In genomic region chrX:39030636-39031035, GRCh38 we compare ENCODE assay signal across 29 cellular contexts.
"Had no signal": no experiment of that assay in that cellular context is flagged by ENCODE, and none has a peak within 500 bp of the region (broad histone marks: within the 10 kb centered on the region; RNA-seq: fewer than 3 reads in every experiment).

No MANE protein-coding gene starts in this region.

- H3K27me3 ChIP-seq: stomach, suprapubic skin, testis, thyroid gland, tibial artery, tibial nerve, transverse colon, upper lobe of left lung, upper lobe of right lung, vagina had no signal

- FAIRE-seq: urothelium cell line had no signal

- ATAC-seq: stimulated activated effector memory CD8-positive, alpha-beta T cell treated with anti-CD3 and anti-CD28 coated beads, Interleukin-12 subunit alpha, Interleukin-12 subunit beta, amount 100 ng/mL, for 72 hours; stimulated activated memory B cell treated with anti-CD40 and anti-IgM and Interleukin-4, amounts not matched to agents 10 μg/mL and 1 μg/mL and 100 μg/mL, for 72 hours; stimulated activated naive B cell treated with anti-CD40 and anti-IgM and Interleukin-4, amounts not matched to agents 10 μg/mL and 1 μg/mL and 100 μg/mL, for 72 hours; stimulated activated naive CD8-positive, alpha-beta T cell treated with anti-CD3 and anti-CD28 coated beads, Interleukin-15, amount 100 ng/mL, for 72 hours; stimulated activated naive CD8-positive, alpha-beta T cell treated with anti-CD3 and anti-CD28 coated beads, Interleukin-15, Interleukin-2, amounts not matched to agents 100 U/mL and 50 U/mL, for 24 hours; upper lobe of right lung had no signal

- H3K4me3 Mint-ChIP-seq: stimulated activated effector memory CD8-positive, alpha-beta T cell treated with anti-CD3 and anti-CD28 coated beads, Interleukin-12 subunit alpha, Interleukin-12 subunit beta, amount 100 ng/mL, for 72 hours; stimulated activated memory B cell treated with anti-CD40 and anti-IgM and Interleukin-4, amounts not matched to agents 10 μg/mL and 1 μg/mL and 100 μg/mL, for 72 hours; stimulated activated naive B cell treated with anti-CD40 and anti-IgM and Interleukin-4, amounts not matched to agents 10 μg/mL and 1 μg/mL and 100 μg/mL, for 72 hours; stimulated activated naive CD8-positive, alpha-beta T cell treated with anti-CD3 and anti-CD28 coated beads, Interleukin-15, amount 100 ng/mL, for 72 hours; stimulated activated naive CD8-positive, alpha-beta T cell treated with anti-CD3 and anti-CD28 coated beads, Interleukin-15, Interleukin-2, amounts not matched to agents 100 ng/mL and 50 ng/mL, for 24 hours; type B pancreatic cell had no signal

- H3K9me3 ChIP-seq: suprapubic skin, testis, thoracic aorta, thyroid gland, transverse colon had no signal

- H3K9me3 Mint-ChIP-seq: type B pancreatic cell had no signal

- DNase-seq: stimulated activated CD4-positive, alpha-beta T cell treated with anti-CD3 and anti-CD28 coated beads, Interleukin-2, amount 100 ng/mL, for 48 hours; stimulated activated CD4-positive, alpha-beta T cell treated with anti-CD3 and anti-CD28 coated beads, Interleukin-4, amount 100 ng/mL, for 1 hour; stimulated activated CD4-positive, alpha-beta T cell treated with anti-CD3 and anti-CD28 coated beads, Interleukin-4, amount 100 ng/mL, for 24 hours; stimulated activated CD4-positive, alpha-beta T cell treated with anti-CD3 and anti-CD28 coated beads, Interleukin-4, amount 100 ng/mL, for 4 hours; stimulated activated CD8-positive, alpha-beta memory T cell treated with anti-CD3 and anti-CD28 coated beads, Interleukin-4, amount 100 ng/mL, for 48 hours; stimulated activated naive B cell treated with anti-CD40 and anti-IgM and Interleukin-4, amounts not matched to agents 10 μg/mL and 1 μg/mL and 100 μg/mL, for 72 hours; stimulated activated naive CD4-positive, alpha-beta T cell; stimulated activated naive CD4-positive, alpha-beta T cell treated with Interleukin-2 at 50 U/mL for 16 hours; stimulated activated naive CD8-positive, alpha-beta T cell treated with anti-CD3 and anti-CD28 coated beads, Interleukin-15, amount 100 ng/mL, for 72 hours; stimulated activated naive CD8-positive, alpha-beta T cell treated with anti-CD3 and anti-CD28 coated beads, Interleukin-15, Interleukin-2, amounts not matched to agents 100 U/mL and 50 U/mL, for 24 hours; stomach; substantia nigra; testis; thyroid gland; tibial artery; transverse colon; trophoblast cell; upper lobe of left lung; upper lobe of right lung; uterus had no signal

- H3K36me3 ChIP-seq: stomach, suprapubic skin, thoracic aorta, thyroid gland, tibial artery, tibial nerve, transverse colon, upper lobe of left lung, upper lobe of right lung, uterus, vagina had no signal

- H3K4me1 ChIP-seq: stomach, suprapubic skin, testis, thyroid gland, tibial artery, tibial nerve, transverse colon, upper lobe of left lung, upper lobe of right lung, uterus, vagina had no signal

- H3K27ac Mint-ChIP-seq: stimulated activated effector memory CD8-positive, alpha-beta T cell treated with anti-CD3 and anti-CD28 coated beads, Interleukin-12 subunit alpha, Interleukin-12 subunit beta, amount 100 ng/mL, for 72 hours; stimulated activated memory B cell treated with anti-CD40 and anti-IgM and Interleukin-4, amounts not matched to agents 10 μg/mL and 1 μg/mL and 100 μg/mL, for 72 hours; stimulated activated naive B cell treated with anti-CD40 and anti-IgM and Interleukin-4, amounts not matched to agents 10 μg/mL and 1 μg/mL and 100 μg/mL, for 72 hours; stimulated activated naive CD8-positive, alpha-beta T cell treated with anti-CD3 and anti-CD28 coated beads, Interleukin-15, Interleukin-2, amounts not matched to agents 100 ng/mL and 50 ng/mL, for 24 hours; type B pancreatic cell had no signal

- H3K4me1 Mint-ChIP-seq: stimulated activated effector memory CD8-positive, alpha-beta T cell treated with anti-CD3 and anti-CD28 coated beads, Interleukin-12 subunit alpha, Interleukin-12 subunit beta, amount 100 ng/mL, for 72 hours; stimulated activated memory B cell treated with anti-CD40 and anti-IgM and Interleukin-4, amounts not matched to agents 10 μg/mL and 1 μg/mL and 100 μg/mL, for 72 hours; stimulated activated naive B cell treated with anti-CD40 and anti-IgM and Interleukin-4, amounts not matched to agents 10 μg/mL and 1 μg/mL and 100 μg/mL, for 72 hours; stimulated activated naive CD8-positive, alpha-beta T cell treated with anti-CD3 and anti-CD28 coated beads, Interleukin-15, amount 100 ng/mL, for 72 hours had no signal

- H3K4me3 ChIP-seq: stomach, suprapubic skin, testis, thoracic aorta, thyroid gland, tibial artery, tibial nerve, transverse colon, upper lobe of left lung, upper lobe of right lung, uterus, vagina had no signal

- H3K27me3 Mint-ChIP-seq: stimulated activated memory B cell treated with anti-CD40 and anti-IgM and Interleukin-4, amounts not matched to agents 10 μg/mL and 1 μg/mL and 100 μg/mL, for 72 hours; stimulated activated naive CD8-positive, alpha-beta T cell treated with anti-CD3 and anti-CD28 coated beads, Interleukin-15, amount 100 ng/mL, for 72 hours; stimulated activated naive CD8-positive, alpha-beta T cell treated with anti-CD3 and anti-CD28 coated beads, Interleukin-15, Interleukin-2, amounts not matched to agents 100 ng/mL and 50 ng/mL, for 24 hours; type B pancreatic cell had no signal

- H3K27ac ChIP-seq: stomach, suprapubic skin, testis, thoracic aorta, thyroid gland, tibial artery, tibial nerve, transverse colon, upper lobe of left lung, upper lobe of right lung, uterus, vagina had no signal

- H3K36me3 Mint-ChIP-seq: stimulated activated effector memory CD8-positive, alpha-beta T cell treated with anti-CD3 and anti-CD28 coated beads, Interleukin-12 subunit alpha, Interleukin-12 subunit beta, amount 100 ng/mL, for 72 hours; type B pancreatic cell had no signal
